8 cellular contexts compared by ENCODE assay signal in genomic region chr2:196170202-196170680, GRCh38. TPM values are rescaled to one million over a fixed set of nuclear protein-coding genes. Genes with fewer than 3 reads are reported as not detected.
A peak's percentile ranks its signal among the peaks of the same experiment; 100 is the strongest.
DNase-seq lines count a peak whose midpoint lies in the region; ATAC-seq, FAIRE-seq and TF ChIP-seq lines count a peak whose summit lies in the region.

No MANE protein-coding gene starts in this region.

- H3K4me1 ChIP-seq in right atrium auricular region = peaks cover 0 to 23% of the 10 kb centered on the region in 2 donors

- H3K9me3 Mint-ChIP-seq in activated naive CD4-positive, alpha-beta T cell treated with anti-CD3 and anti-CD28 coated beads, Interleukin-2, amount 50 U/mL, for 24 hours = no peaks in the 10 kb centered on the region

- no peaks in the 10 kb centered on the region for H3K9me3 ChIP-seq in right atrium auricular region

- intact Hi-C loops in sciatic nerve (cut with DNase I) = no loop called here

- DNase-seq in activated gamma-delta T cell treated with Interleukin-2 at 50 U/mL for 16 hours (peak; percentile 40), activated gamma-delta T cell (lab: John Stamatoyannopoulos, UW) (no peak), NOMO-1 treated with dmso at 0.1 percent for 144 hours (lab: John Stamatoyannopoulos, UW; ENCODE audit: unreplicated experiment) (peak; percentile 40), right atrium auricular region (ENCODE audit: low spot score) (no peak), sciatic nerve (ENCODE audit: low spot score) (no peak), HTR-8/SVneo (ENCODE audit: insufficient read length, low spot score) (no peak)

- ATAC-seq in HG02981 (IDR thresholded peaks at IDR 0.05; ENCODE audit: unreplicated experiment) = peak; percentile 28
- peak; percentile 14 for ATAC-seq in sciatic nerve

- no peaks in the 10 kb centered on the region for H3K27me3 ChIP-seq in right atrium auricular region

- H3K27ac ChIP-seq in right atrium auricular region = peak overlapping the region; percentile 89 to 91

- peak overlapping the region; percentile 98 for H3K4me3 Mint-ChIP-seq in activated naive CD4-positive, alpha-beta T cell treated with anti-CD3 and anti-CD28 coated beads, Interleukin-2, amount 50 U/mL, for 24 hours

- no peak for TF ChIP-seq CTCF in right atrium auricular region (IDR thresholded peaks at IDR 0.05)

- no peaks in the 10 kb centered on the region for H3K27me3 Mint-ChIP-seq in activated naive CD4-positive, alpha-beta T cell treated with anti-CD3 and anti-CD28 coated beads, Interleukin-2, amount 50 U/mL, for 24 hours

- no peak for FAIRE-seq in HTR-8/SVneo (lab: Jason Lieb, UNC)

- peaks cover 48% of the 10 kb centered on the region for H3K4me1 Mint-ChIP-seq in activated naive CD4-positive, alpha-beta T cell treated with anti-CD3 and anti-CD28 coated beads, Interleukin-2, amount 50 U/mL, for 24 hours

- peak overlapping the region; percentile 98 for H3K27ac Mint-ChIP-seq in activated naive CD4-positive, alpha-beta T cell treated with anti-CD3 and anti-CD28 coated beads, Interleukin-2, amount 50 U/mL, for 24 hours

- H3K36me3 ChIP-seq in right atrium auricular region = no peaks in the 10 kb centered on the region

- H3K4me3 ChIP-seq in right atrium auricular region = peak overlapping the region; percentile 89 to 93

- H3K36me3 Mint-ChIP-seq in activated naive CD4-positive, alpha-beta T cell treated with anti-CD3 and anti-CD28 coated beads, Interleukin-2, amount 50 U/mL, for 24 hours = peaks cover 29% of the 10 kb centered on the region

RNA-seq across cellular contexts. Expression of gene STK17B, which starts 1.1 kb away (rescaled TPM):
- total RNA-seq in right atrium auricular region (1 to 10 TPM; 6.7 to 7.9 TPM), sciatic nerve (32.6 TPM)

Comparison
In these comparisons a context has a peak if more than half of its experiments do, and no peak if none do; other contexts are left out.
1. DNase-seq: peak in activated gamma-delta T cell treated with Interleukin-2 at 50 U/mL for 16 hours (single experiment) and NOMO-1 treated with dmso at 0.1 percent for 144 hours (single experiment); none in activated gamma-delta T cell (single experiment), right atrium auricular region (single experiment), sciatic nerve (single experiment) and HTR-8/SVneo (single experiment).